1 cellular context compared by ENCODE assay signal in the genomic region with DNA sequence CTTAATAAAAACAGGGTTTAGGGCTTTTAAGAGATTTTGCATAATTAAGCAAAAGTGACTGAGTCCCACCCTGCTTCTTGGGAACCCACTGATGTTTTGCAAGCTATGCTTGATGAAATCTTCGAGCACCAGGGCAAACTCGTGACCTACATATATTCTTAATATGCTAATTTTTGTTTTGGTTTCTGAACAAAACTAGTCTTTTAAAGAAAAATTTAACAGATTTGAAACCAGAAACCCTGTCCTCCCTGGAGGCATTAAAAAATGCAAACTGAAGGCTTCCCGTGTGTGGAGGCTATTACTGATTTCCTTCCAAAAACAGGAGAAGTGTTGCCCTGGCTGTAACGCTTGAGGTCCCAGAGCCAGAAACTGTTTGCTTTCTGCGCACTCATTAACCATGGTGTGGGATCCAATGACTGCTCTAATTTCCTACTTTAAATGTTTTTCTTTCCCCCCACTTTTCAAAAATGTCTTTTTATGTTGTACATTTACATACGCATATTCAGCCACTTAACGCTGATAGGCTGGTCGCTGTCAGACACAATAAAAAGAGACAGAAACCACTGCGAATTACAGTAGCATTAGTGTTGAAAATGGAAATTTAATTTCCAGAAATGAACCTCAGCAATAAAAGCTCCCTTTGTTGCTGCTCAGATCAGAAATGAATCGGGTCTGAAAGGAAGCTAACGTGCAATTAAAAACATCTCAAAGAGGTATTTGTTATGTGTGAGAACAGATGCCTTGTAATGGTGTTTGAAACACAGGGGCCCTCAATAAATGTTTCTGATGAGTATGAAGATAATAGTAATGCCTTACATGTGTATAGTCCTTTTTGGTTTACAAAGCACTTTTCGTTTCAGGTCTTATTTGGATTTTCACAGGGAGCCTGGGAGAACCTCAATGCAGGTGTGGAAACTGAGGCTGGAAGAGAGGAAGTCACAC.
A peak's percentile ranks its signal among the peaks of the same experiment; 100 is the strongest.
TF ChIP-seq lines count a peak whose summit lies in the region.

No MANE protein-coding gene starts in this region.

TF ChIP-seq in SK-N-SH treated with all-trans-retinoic acid at 6 μM for 48 hours, 23 proteins besides CTCF, POLR2A, EP300 and RAD21 (continued from another document):
- TF ChIP-seq, protein P1, sequence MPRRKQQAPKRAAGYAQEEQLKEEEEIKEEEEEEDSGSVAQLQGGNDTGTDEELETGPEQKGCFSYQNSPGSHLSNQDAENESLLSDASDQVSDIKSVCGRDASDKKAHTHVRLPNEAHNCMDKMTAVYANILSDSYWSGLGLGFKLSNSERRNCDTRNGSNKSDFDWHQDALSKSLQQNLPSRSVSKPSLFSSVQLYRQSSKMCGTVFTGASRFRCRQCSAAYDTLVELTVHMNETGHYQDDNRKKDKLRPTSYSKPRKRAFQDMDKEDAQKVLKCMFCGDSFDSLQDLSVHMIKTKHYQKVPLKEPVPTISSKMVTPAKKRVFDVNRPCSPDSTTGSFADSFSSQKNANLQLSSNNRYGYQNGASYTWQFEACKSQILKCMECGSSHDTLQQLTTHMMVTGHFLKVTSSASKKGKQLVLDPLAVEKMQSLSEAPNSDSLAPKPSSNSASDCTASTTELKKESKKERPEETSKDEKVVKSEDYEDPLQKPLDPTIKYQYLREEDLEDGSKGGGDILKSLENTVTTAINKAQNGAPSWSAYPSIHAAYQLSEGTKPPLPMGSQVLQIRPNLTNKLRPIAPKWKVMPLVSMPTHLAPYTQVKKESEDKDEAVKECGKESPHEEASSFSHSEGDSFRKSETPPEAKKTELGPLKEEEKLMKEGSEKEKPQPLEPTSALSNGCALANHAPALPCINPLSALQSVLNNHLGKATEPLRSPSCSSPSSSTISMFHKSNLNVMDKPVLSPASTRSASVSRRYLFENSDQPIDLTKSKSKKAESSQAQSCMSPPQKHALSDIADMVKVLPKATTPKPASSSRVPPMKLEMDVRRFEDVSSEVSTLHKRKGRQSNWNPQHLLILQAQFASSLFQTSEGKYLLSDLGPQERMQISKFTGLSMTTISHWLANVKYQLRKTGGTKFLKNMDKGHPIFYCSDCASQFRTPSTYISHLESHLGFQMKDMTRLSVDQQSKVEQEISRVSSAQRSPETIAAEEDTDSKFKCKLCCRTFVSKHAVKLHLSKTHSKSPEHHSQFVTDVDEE (CRISPR knock-in tag; IDR thresholded peaks at IDR 0.05) = 0 out of 2 replicates have a peak, but pooled peaks have one; percentile 37
- TF ChIP-seq TCF4 (CRISPR knock-in tag; IDR thresholded peaks at IDR 0.05; ENCODE audit: borderline replicate concordance) (peak; percentile 73), ISL1 (CRISPR knock-in tag; IDR thresholded peaks at IDR 0.05) (peak; percentile 68), PPARA (CRISPR knock-in tag; IDR thresholded peaks at IDR 0.05; ENCODE audit: borderline replicate concordance) (no peak)
